1 cellular context compared by ENCODE assay signal in the genomic region with DNA sequence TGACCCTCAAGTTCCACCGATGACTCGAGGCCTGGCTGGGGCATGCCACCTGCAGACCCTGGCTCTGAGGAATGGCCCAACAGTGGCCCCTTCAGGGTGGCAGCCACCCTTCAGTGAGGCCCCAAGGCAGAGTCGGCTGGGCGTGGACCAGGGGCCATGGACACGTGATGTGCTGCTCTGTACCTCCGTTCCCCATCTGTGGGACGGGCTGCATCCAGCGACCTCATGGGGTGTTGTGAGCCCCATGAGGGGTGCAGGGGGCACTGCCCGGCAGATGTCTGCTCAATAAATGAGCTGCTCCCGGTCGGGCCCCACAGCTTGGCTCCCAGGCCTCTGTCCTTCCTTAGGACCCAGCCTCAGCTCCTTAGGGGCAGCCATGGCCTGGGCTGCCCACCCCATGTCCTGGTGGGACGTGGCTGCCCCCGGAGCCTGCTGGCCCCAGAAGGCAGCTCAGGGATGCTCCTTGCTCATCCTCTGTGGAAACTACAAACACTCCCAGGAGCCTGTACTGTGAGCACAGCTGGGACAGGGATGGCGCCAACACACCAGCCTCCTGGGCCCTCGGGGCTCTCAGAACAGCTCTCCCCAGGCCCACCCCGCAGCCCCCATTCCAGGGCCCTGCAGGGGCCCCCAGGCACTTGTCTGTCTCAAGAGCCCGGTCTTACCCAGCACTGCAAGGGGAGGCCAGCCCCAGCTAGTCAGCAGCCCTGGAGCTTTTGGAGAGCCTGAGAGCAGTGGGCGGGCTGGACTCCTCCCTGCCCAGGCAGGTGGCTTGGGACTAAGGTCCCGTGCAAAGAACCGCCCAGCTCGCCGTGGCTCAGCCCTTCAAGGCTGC.
TF ChIP-seq lines count a peak whose summit lies in the region.

No MANE protein-coding gene starts in this region.

TF ChIP-seq in HepG2, 621 proteins besides CTCF, POLR2A, EP300 and RAD21 (continued from another document and continues in another):
- TF ChIP-seq ZNF367 (CRISPR knock-in tag; IDR thresholded peaks at IDR 0.05; ENCODE audit: borderline replicate concordance) (no peak), HDAC2 (CRISPR knock-in tag; IDR thresholded peaks at IDR 0.05) (no peak), ZNF552 (CRISPR knock-in tag; IDR thresholded peaks at IDR 0.05; ENCODE audit: borderline replicate concordance) (no peak), MBD4 (IDR thresholded peaks at IDR 0.05; ENCODE audit: borderline replicate concordance, low read length) (no peak), AGO1 (IDR thresholded peaks at IDR 0.05; ENCODE audit: low read depth, low read length, poor library complexity, severe bottlenecking) (peak; percentile 27), TEAD3 (CRISPR knock-in tag; optimal IDR thresholded peaks at IDR 0.05; ENCODE audit: borderline replicate concordance) (no peak), ZNF234 (CRISPR knock-in tag; conservative IDR thresholded peaks at IDR 0.05) (no peak), TSC22D2 (CRISPR knock-in tag; IDR thresholded peaks at IDR 0.05; ENCODE audit: borderline replicate concordance) (no peak), ISX (CRISPR knock-in tag; conservative IDR thresholded peaks at IDR 0.05) (no peak), ZNF335 (CRISPR knock-in tag; IDR thresholded peaks at IDR 0.05) (no peak), CBX1 (IDR thresholded peaks at IDR 0.05; ENCODE audit: low read depth) (no peak), ZNF703 (CRISPR knock-in tag; IDR thresholded peaks at IDR 0.05; ENCODE audit: borderline replicate concordance) (no peak), ISL2 (CRISPR knock-in tag; IDR thresholded peaks at IDR 0.05) (no peak), GABPB1 (CRISPR knock-in tag; IDR thresholded peaks at IDR 0.05) (no peak), RAD51 (IDR thresholded peaks at IDR 0.05; ENCODE audit: borderline replicate concordance) (no peak), AGO2 (optimal IDR thresholded peaks at IDR 0.05; ENCODE audit: low read depth, low read length) (peak; percentile 96), ZNF670 (CRISPR knock-in tag; IDR thresholded peaks at IDR 0.05; ENCODE audit: borderline replicate concordance) (no peak), ZNF501 (CRISPR knock-in tag; IDR thresholded peaks at IDR 0.05) (no peak), POLR2G (IDR thresholded peaks at IDR 0.05; ENCODE audit: low read depth, low read length) (peak; percentile 68; the same call in 1 of the 2 replicates), ZNF615 (CRISPR knock-in tag; IDR thresholded peaks at IDR 0.05; ENCODE audit: borderline replicate concordance) (no peak), MED8 (CRISPR knock-in tag; IDR thresholded peaks at IDR 0.05; ENCODE audit: insufficient replicate concordance) (no peak), GTF3A (CRISPR knock-in tag; conservative IDR thresholded peaks at IDR 0.05) (no peak), EED (CRISPR knock-in tag; IDR thresholded peaks at IDR 0.05) (no peak), ZNF746 (CRISPR knock-in tag; IDR thresholded peaks at IDR 0.05) (no peak), FOXK2 (IDR thresholded peaks at IDR 0.05) (no peak), MIER3 (CRISPR knock-in tag; IDR thresholded peaks at IDR 0.05; ENCODE audit: borderline replicate concordance) (no peak)
- TF ChIP-seq, protein P1, sequence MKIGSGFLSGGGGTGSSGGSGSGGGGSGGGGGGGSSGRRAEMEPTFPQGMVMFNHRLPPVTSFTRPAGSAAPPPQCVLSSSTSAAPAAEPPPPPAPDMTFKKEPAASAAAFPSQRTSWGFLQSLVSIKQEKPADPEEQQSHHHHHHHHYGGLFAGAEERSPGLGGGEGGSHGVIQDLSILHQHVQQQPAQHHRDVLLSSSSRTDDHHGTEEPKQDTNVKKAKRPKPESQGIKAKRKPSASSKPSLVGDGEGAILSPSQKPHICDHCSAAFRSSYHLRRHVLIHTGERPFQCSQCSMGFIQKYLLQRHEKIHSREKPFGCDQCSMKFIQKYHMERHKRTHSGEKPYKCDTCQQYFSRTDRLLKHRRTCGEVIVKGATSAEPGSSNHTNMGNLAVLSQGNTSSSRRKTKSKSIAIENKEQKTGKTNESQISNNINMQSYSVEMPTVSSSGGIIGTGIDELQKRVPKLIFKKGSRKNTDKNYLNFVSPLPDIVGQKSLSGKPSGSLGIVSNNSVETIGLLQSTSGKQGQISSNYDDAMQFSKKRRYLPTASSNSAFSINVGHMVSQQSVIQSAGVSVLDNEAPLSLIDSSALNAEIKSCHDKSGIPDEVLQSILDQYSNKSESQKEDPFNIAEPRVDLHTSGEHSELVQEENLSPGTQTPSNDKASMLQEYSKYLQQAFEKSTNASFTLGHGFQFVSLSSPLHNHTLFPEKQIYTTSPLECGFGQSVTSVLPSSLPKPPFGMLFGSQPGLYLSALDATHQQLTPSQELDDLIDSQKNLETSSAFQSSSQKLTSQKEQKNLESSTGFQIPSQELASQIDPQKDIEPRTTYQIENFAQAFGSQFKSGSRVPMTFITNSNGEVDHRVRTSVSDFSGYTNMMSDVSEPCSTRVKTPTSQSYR (CRISPR knock-in tag; IDR thresholded peaks at IDR 0.05; ENCODE audit: borderline replicate concordance), result no peak
- TF ChIP-seq, protein P2, sequence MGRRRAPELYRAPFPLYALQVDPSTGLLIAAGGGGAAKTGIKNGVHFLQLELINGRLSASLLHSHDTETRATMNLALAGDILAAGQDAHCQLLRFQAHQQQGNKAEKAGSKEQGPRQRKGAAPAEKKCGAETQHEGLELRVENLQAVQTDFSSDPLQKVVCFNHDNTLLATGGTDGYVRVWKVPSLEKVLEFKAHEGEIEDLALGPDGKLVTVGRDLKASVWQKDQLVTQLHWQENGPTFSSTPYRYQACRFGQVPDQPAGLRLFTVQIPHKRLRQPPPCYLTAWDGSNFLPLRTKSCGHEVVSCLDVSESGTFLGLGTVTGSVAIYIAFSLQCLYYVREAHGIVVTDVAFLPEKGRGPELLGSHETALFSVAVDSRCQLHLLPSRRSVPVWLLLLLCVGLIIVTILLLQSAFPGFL (CRISPR knock-in tag; IDR thresholded peaks at IDR 0.05), result no peak
- TF ChIP-seq, protein P3, sequence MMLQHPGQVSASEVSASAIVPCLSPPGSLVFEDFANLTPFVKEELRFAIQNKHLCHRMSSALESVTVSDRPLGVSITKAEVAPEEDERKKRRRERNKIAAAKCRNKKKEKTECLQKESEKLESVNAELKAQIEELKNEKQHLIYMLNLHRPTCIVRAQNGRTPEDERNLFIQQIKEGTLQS (CRISPR knock-in tag; IDR thresholded peaks at IDR 0.05), result no peak
- TF ChIP-seq, protein P4, sequence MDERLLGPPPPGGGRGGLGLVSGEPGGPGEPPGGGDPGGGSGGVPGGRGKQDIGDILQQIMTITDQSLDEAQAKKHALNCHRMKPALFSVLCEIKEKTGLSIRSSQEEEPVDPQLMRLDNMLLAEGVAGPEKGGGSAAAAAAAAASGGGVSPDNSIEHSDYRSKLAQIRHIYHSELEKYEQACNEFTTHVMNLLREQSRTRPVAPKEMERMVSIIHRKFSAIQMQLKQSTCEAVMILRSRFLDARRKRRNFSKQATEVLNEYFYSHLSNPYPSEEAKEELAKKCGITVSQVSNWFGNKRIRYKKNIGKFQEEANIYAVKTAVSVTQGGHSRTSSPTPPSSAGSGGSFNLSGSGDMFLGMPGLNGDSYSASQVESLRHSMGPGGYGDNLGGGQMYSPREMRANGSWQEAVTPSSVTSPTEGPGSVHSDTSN (CRISPR knock-in tag; IDR thresholded peaks at IDR 0.05), result no peak
- TF ChIP-seq, protein P5, sequence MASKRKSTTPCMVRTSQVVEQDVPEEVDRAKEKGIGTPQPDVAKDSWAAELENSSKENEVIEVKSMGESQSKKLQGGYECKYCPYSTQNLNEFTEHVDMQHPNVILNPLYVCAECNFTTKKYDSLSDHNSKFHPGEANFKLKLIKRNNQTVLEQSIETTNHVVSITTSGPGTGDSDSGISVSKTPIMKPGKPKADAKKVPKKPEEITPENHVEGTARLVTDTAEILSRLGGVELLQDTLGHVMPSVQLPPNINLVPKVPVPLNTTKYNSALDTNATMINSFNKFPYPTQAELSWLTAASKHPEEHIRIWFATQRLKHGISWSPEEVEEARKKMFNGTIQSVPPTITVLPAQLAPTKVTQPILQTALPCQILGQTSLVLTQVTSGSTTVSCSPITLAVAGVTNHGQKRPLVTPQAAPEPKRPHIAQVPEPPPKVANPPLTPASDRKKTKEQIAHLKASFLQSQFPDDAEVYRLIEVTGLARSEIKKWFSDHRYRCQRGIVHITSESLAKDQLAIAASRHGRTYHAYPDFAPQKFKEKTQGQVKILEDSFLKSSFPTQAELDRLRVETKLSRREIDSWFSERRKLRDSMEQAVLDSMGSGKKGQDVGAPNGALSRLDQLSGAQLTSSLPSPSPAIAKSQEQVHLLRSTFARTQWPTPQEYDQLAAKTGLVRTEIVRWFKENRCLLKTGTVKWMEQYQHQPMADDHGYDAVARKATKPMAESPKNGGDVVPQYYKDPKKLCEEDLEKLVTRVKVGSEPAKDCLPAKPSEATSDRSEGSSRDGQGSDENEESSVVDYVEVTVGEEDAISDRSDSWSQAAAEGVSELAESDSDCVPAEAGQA (IDR thresholded peaks at IDR 0.05; ENCODE audit: low read depth), result no peak
- TF ChIP-seq, protein P5 (CRISPR knock-in tag; IDR thresholded peaks at IDR 0.05; ENCODE audit: borderline replicate concordance), result no peak
- TF ChIP-seq, protein P6, sequence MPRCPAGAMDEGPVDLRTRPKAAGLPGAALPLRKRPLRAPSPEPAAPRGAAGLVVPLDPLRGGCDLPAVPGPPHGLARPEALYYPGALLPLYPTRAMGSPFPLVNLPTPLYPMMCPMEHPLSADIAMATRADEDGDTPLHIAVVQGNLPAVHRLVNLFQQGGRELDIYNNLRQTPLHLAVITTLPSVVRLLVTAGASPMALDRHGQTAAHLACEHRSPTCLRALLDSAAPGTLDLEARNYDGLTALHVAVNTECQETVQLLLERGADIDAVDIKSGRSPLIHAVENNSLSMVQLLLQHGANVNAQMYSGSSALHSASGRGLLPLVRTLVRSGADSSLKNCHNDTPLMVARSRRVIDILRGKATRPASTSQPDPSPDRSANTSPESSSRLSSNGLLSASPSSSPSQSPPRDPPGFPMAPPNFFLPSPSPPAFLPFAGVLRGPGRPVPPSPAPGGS (CRISPR knock-in tag; IDR thresholded peaks at IDR 0.05), result no peak
- TF ChIP-seq, protein P7, sequence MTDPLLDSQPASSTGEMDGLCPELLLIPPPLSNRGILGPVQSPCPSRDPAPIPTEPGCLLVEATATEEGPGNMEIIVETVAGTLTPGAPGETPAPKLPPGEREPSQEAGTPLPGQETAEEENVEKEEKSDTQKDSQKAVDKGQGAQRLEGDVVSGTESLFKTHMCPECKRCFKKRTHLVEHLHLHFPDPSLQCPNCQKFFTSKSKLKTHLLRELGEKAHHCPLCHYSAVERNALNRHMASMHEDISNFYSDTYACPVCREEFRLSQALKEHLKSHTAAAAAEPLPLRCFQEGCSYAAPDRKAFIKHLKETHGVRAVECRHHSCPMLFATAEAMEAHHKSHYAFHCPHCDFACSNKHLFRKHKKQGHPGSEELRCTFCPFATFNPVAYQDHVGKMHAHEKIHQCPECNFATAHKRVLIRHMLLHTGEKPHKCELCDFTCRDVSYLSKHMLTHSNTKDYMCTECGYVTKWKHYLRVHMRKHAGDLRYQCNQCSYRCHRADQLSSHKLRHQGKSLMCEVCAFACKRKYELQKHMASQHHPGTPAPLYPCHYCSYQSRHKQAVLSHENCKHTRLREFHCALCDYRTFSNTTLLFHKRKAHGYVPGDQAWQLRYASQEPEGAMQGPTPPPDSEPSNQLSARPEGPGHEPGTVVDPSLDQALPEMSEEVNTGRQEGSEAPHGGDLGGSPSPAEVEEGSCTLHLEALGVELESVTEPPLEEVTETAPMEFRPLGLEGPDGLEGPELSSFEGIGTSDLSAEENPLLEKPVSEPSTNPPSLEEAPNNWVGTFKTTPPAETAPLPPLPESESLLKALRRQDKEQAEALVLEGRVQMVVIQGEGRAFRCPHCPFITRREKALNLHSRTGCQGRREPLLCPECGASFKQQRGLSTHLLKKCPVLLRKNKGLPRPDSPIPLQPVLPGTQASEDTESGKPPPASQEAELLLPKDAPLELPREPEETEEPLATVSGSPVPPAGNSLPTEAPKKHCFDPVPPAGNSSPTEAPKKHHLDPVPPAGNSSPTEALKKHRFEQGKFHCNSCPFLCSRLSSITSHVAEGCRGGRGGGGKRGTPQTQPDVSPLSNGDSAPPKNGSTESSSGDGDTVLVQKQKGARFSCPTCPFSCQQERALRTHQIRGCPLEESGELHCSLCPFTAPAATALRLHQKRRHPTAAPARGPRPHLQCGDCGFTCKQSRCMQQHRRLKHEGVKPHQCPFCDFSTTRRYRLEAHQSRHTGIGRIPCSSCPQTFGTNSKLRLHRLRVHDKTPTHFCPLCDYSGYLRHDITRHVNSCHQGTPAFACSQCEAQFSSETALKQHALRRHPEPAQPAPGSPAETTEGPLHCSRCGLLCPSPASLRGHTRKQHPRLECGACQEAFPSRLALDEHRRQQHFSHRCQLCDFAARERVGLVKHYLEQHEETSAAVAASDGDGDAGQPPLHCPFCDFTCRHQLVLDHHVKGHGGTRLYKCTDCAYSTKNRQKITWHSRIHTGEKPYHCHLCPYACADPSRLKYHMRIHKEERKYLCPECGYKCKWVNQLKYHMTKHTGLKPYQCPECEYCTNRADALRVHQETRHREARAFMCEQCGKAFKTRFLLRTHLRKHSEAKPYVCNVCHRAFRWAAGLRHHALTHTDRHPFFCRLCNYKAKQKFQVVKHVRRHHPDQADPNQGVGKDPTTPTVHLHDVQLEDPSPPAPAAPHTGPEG (CRISPR knock-in tag; IDR thresholded peaks at IDR 0.05), result no peak
- TF ChIP-seq, protein P8, sequence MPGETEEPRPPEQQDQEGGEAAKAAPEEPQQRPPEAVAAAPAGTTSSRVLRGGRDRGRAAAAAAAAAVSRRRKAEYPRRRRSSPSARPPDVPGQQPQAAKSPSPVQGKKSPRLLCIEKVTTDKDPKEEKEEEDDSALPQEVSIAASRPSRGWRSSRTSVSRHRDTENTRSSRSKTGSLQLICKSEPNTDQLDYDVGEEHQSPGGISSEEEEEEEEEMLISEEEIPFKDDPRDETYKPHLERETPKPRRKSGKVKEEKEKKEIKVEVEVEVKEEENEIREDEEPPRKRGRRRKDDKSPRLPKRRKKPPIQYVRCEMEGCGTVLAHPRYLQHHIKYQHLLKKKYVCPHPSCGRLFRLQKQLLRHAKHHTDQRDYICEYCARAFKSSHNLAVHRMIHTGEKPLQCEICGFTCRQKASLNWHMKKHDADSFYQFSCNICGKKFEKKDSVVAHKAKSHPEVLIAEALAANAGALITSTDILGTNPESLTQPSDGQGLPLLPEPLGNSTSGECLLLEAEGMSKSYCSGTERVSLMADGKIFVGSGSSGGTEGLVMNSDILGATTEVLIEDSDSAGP (CRISPR knock-in tag; IDR thresholded peaks at IDR 0.05; ENCODE audit: borderline replicate concordance), result peak; percentile 40; the same call in 1 of the 2 replicates
